Comparison of ENCODE assay signal across 1 cellular context in genomic region chr10:53489783-53490182, GRCh38.
TF ChIP-seq lines count a peak whose summit lies in the region.

No MANE protein-coding gene starts in this region.

TF ChIP-seq in H1, 55 proteins besides CTCF, POLR2A, EP300 and RAD21:
- TF ChIP-seq CREB1 (IDR thresholded peaks at IDR 0.05) (no peak), SP1 (IDR thresholded peaks at IDR 0.05; ENCODE audit: low read depth, low read length) (no peak), CHD2 (IDR thresholded peaks at IDR 0.05; ENCODE audit: low read length) (no peak), KDM1A (IDR thresholded peaks at IDR 0.05; ENCODE audit: borderline replicate concordance, low read length) (no peak), SP2 (IDR thresholded peaks at IDR 0.05; ENCODE audit: low read length) (no peak), ASH2L (IDR thresholded peaks at IDR 0.05; ENCODE audit: low read length) (no peak), SAP30 (IDR thresholded peaks at IDR 0.05; ENCODE audit: insufficient read depth, insufficient replicate concordance, low read length) (no peak), KDM5A (IDR thresholded peaks at IDR 0.05; ENCODE audit: low read length) (no peak), BACH1 (IDR thresholded peaks at IDR 0.05; ENCODE audit: low read length) (no peak), HDAC2 (IDR thresholded peaks at IDR 0.05; ENCODE audit: borderline replicate concordance in 1 of 2, low read depth in 2 of 2, low read length in 2 of 2) (no peak)
